In genomic region chr2:73852020-73852419, GRCh38 we compare ENCODE assay signal across 13 cellular contexts. TPM values are rescaled to one million over a fixed set of nuclear protein-coding genes. Genes with fewer than 3 reads are reported as not detected.
A peak's percentile ranks its signal among the peaks of the same experiment; 100 is the strongest.
DNase-seq lines count a peak whose midpoint lies in the region; ATAC-seq and TF ChIP-seq lines count a peak whose summit lies in the region.
"Had no signal": no experiment of that assay in that cellular context is flagged by ENCODE, and none has a peak within 500 bp of the region (broad histone marks: within the 10 kb centered on the region; RNA-seq: fewer than 3 reads in every experiment).

No MANE protein-coding gene starts in this region.

- peaks cover 58% of the 10 kb centered on the region for H3K36me3 Mint-ChIP-seq in activated CD4-positive, alpha-beta T cell treated with anti-CD3 and anti-CD28 coated beads for 36 hours (ENCODE audit: low read depth)
- H3K36me3 Mint-ChIP-seq in activated CD4-positive, alpha-beta T cell treated with anti-CD3 and anti-CD28 coated beads, Interleukin-2, amount 10 ng/mL, durations not matched to agents 7 days and 5 days (ENCODE audit: low read depth), result peaks cover 55% of the 10 kb centered on the region
- H3K36me3 Mint-ChIP-seq in activated T-helper 1 cell treated with anti-CD3 and anti-CD28 coated beads, Interleukin-12 subunit alpha, Interleukin-12 subunit beta, Interleukin-2, Interleukin-4 antibody, amounts not matched to agents 30 ng/mL and 10 ng/mL and 1 ng/mL, durations not matched to agents 14 hours and 24 hours and 36 hours (ENCODE audit: low read depth), result peaks cover 54% of the 10 kb centered on the region

- peaks cover 4% of the 10 kb centered on the region for H4K20me1 ChIP-seq in smooth muscle cell (ENCODE audit: low read depth)

- CTCF ChIA-PET in activated CD4-positive, alpha-beta T cell treated with anti-CD3 and anti-CD28 coated beads for 36 hours (lab: Charles Lee), result interaction anchor here (0.7 to 0.8 kb wide), 2 partner anchors 18 to 58 kb away, joined by 3 to 4 read pairs; no protein-coding TSS in a partner anchor
- CTCF ChIA-PET in activated CD4-positive, alpha-beta T cell treated with anti-CD3 and anti-CD28 coated beads, Interleukin-2, amount 10 ng/mL, durations not matched to agents 7 days and 5 days (lab: Charles Lee), result no interaction called here
- CTCF ChIA-PET in RWPE1 (lab: Yijun Ruan, JAX), result interaction anchor here (0.7 kb wide), 1 partner anchor 116 kb away, joined by 3 read pairs; no protein-coding TSS in a partner anchor

- ATAC-seq in activated CD4-positive, alpha-beta T cell treated with anti-CD3 and anti-CD28 coated beads for 36 hours, result peak; percentile 83
- ATAC-seq in aorta (ENCODE audit: low FRiP score), result no peak
- ATAC-seq: gastroesophageal sphincter, left ventricle myocardium superior had no signal

- no peak overlapping the region for H3K27ac Mint-ChIP-seq in activated CD4-positive, alpha-beta T cell treated with anti-CD3 and anti-CD28 coated beads for 36 hours
- H3K27ac Mint-ChIP-seq in activated CD4-positive, alpha-beta T cell treated with anti-CD3 and anti-CD28 coated beads, Interleukin-2, amount 10 ng/mL, durations not matched to agents 7 days and 5 days, result no peak overlapping the region
- H3K27ac Mint-ChIP-seq in activated T-helper 1 cell treated with anti-CD3 and anti-CD28 coated beads, Interleukin-12 subunit alpha, Interleukin-12 subunit beta, Interleukin-2, Interleukin-4 antibody, amounts not matched to agents 30 ng/mL and 10 ng/mL and 1 ng/mL, durations not matched to agents 14 hours and 24 hours and 36 hours, result no peak overlapping the region
- H3K27ac Mint-ChIP-seq: IgD-negative memory B cell had no signal

- H3K4me3 Mint-ChIP-seq in activated CD4-positive, alpha-beta T cell treated with anti-CD3 and anti-CD28 coated beads for 36 hours, result no peak overlapping the region
- no peak overlapping the region for H3K4me3 Mint-ChIP-seq in activated CD4-positive, alpha-beta T cell treated with anti-CD3 and anti-CD28 coated beads, Interleukin-2, amount 10 ng/mL, durations not matched to agents 7 days and 5 days
- no peak overlapping the region for H3K4me3 Mint-ChIP-seq in activated T-helper 1 cell treated with anti-CD3 and anti-CD28 coated beads, Interleukin-12 subunit alpha, Interleukin-12 subunit beta, Interleukin-2, Interleukin-4 antibody, amounts not matched to agents 30 ng/mL and 10 ng/mL and 1 ng/mL, durations not matched to agents 14 hours and 24 hours and 36 hours
- H3K4me3 Mint-ChIP-seq: IgD-negative memory B cell had no signal

- peaks cover 8% of the 10 kb centered on the region for H3K4me1 Mint-ChIP-seq in activated CD4-positive, alpha-beta T cell treated with anti-CD3 and anti-CD28 coated beads for 36 hours
- H3K4me1 Mint-ChIP-seq in activated CD4-positive, alpha-beta T cell treated with anti-CD3 and anti-CD28 coated beads, Interleukin-2, amount 10 ng/mL, durations not matched to agents 7 days and 5 days, result peaks cover 5% of the 10 kb centered on the region
- peaks cover 20% of the 10 kb centered on the region for H3K4me1 Mint-ChIP-seq in activated T-helper 1 cell treated with anti-CD3 and anti-CD28 coated beads, Interleukin-12 subunit alpha, Interleukin-12 subunit beta, Interleukin-2, Interleukin-4 antibody, amounts not matched to agents 30 ng/mL and 10 ng/mL and 1 ng/mL, durations not matched to agents 14 hours and 24 hours and 36 hours (ENCODE audit: low read depth)

- H3K9me3 ChIP-seq in smooth muscle cell (replicated peaks; ENCODE audit: low read depth), result no peaks in the 10 kb centered on the region
- no peaks in the 10 kb centered on the region for H3K9me3 ChIP-seq in aorta (ENCODE audit: control insufficient read depth, low read length)
- H3K9me3 ChIP-seq: gastroesophageal sphincter had no signal

- intact Hi-C loops in activated CD4-positive, alpha-beta T cell treated with anti-CD3 and anti-CD28 coated beads for 36 hours (cut with DNase I, micrococcal nuclease), result loop anchor here (2.0 to 10.0 kb wide), 2 partner anchors 75 to 133 kb away; partner anchors contain the start of genes DGUOK (in 1 of the 2) and TET3 (in 1 of the 2)
- intact Hi-C loops in aorta (cut with DNase I), result no loop called here
- intact Hi-C loops in activated T-helper 1 cell treated with anti-CD3 and anti-CD28 coated beads, Interleukin-12 subunit alpha, Interleukin-12 subunit beta, Interleukin-2, Interleukin-4 antibody, amounts not matched to agents 30 ng/mL and 10 ng/mL and 1 ng/mL, durations not matched to agents 14 hours and 24 hours and 36 hours (cut with micrococcal nuclease), result loop anchor here (1.0 kb wide), 1 partner anchor 21 kb away; no protein-coding TSS in a partner anchor

- H3F3A ChIP-seq in smooth muscle cell (ENCODE audit: low read depth), result peaks cover 3% of the 10 kb centered on the region

- no peaks in the 10 kb centered on the region for H3K27me3 Mint-ChIP-seq in activated CD4-positive, alpha-beta T cell treated with anti-CD3 and anti-CD28 coated beads for 36 hours
- no peaks in the 10 kb centered on the region for H3K27me3 Mint-ChIP-seq in activated CD4-positive, alpha-beta T cell treated with anti-CD3 and anti-CD28 coated beads, Interleukin-2, amount 10 ng/mL, durations not matched to agents 7 days and 5 days
- H3K27me3 Mint-ChIP-seq in activated T-helper 1 cell treated with anti-CD3 and anti-CD28 coated beads, Interleukin-12 subunit alpha, Interleukin-12 subunit beta, Interleukin-2, Interleukin-4 antibody, amounts not matched to agents 30 ng/mL and 10 ng/mL and 1 ng/mL, durations not matched to agents 14 hours and 24 hours and 36 hours (ENCODE audit: insufficient read depth), result no peaks in the 10 kb centered on the region
- H3K27me3 Mint-ChIP-seq: IgD-negative memory B cell had no signal

- H2AFZ ChIP-seq in smooth muscle cell (ENCODE audit: low read depth), result no peak overlapping the region

- no peak for DNase-seq in activated CD4-positive, alpha-beta T cell treated with anti-CD3 and anti-CD28 coated beads for 36 hours
- DNase-seq in activated CD4-positive, alpha-beta T cell treated with anti-CD3 and anti-CD28 coated beads, Interleukin-2, amount 10 ng/mL, durations not matched to agents 7 days and 5 days, result no peak
- DNase-seq in RWPE1 (ENCODE audit: low spot score), result peak; percentile 79
- DNase-seq in fibroblast of gingiva (ENCODE audit: low read depth), result peak; percentile 42
- no peak for DNase-seq in smooth muscle cell (lab: John Stamatoyannopoulos, UW; ENCODE audit: unreplicated experiment)
- DNase-seq in aorta, result no peak
- no peak for DNase-seq in activated T-helper 1 cell treated with anti-CD3 and anti-CD28 coated beads, Interleukin-12 subunit alpha, Interleukin-12 subunit beta, Interleukin-2, Interleukin-4 antibody, amounts not matched to agents 30 ng/mL and 10 ng/mL and 1 ng/mL, durations not matched to agents 14 hours and 24 hours and 36 hours (ENCODE audit: low spot score)
- no peak for DNase-seq in stimulated activated CD4-positive, alpha-beta T cell treated with anti-CD3 and anti-CD28 coated beads, Interleukin-15, amount 100 ng/mL, for 24 hours
- DNase-seq: activated T-cell treated with anti-CD3 and anti-CD28 coated beads, Interleukin-2, amount 50 U/mL, for 48 hours; left ventricle myocardium superior; stimulated activated naive CD4-positive, alpha-beta T cell treated with Interleukin-2 at 50 U/mL for 16 hours had no signal

- POLR2A ChIA-PET in activated CD4-positive, alpha-beta T cell treated with anti-CD3 and anti-CD28 coated beads for 36 hours (lab: Charles Lee), result no interaction called here
- POLR2A ChIA-PET in activated CD4-positive, alpha-beta T cell treated with anti-CD3 and anti-CD28 coated beads, Interleukin-2, amount 10 ng/mL, durations not matched to agents 7 days and 5 days (lab: Charles Lee), result no interaction called here
- POLR2A ChIA-PET in RWPE1 (lab: Yijun Ruan, JAX; ENCODE audit: low non-redundant PET), result no interaction called here

- TF ChIP-seq CTCF in RWPE1 (conservative IDR thresholded peaks at IDR 0.05; ENCODE audit: low read depth), result no peak
- TF ChIP-seq CTCF in smooth muscle cell (IDR thresholded peaks at IDR 0.05; ENCODE audit: borderline replicate concordance, insufficient read depth, poor library complexity, severe bottlenecking), result no peak

- peak overlapping the region; percentile 29 for H3K4me2 ChIP-seq in smooth muscle cell

- H3K27ac ChIP-seq in RWPE1, result peak overlapping the region; percentile 54
- H3K27ac ChIP-seq in smooth muscle cell (ENCODE audit: low read depth), result peak overlapping the region; percentile 60
- no peak overlapping the region for H3K27ac ChIP-seq in aorta (ENCODE audit: low read depth in 1 of 2, low read length in 2 of 2)

- H3K9me3 Mint-ChIP-seq in activated CD4-positive, alpha-beta T cell treated with anti-CD3 and anti-CD28 coated beads for 36 hours (ENCODE audit: low read depth), result no peaks in the 10 kb centered on the region
- H3K9me3 Mint-ChIP-seq in activated CD4-positive, alpha-beta T cell treated with anti-CD3 and anti-CD28 coated beads, Interleukin-2, amount 10 ng/mL, durations not matched to agents 7 days and 5 days, result peaks cover 3% of the 10 kb centered on the region
- no peaks in the 10 kb centered on the region for H3K9me3 Mint-ChIP-seq in activated T-helper 1 cell treated with anti-CD3 and anti-CD28 coated beads, Interleukin-12 subunit alpha, Interleukin-12 subunit beta, Interleukin-2, Interleukin-4 antibody, amounts not matched to agents 30 ng/mL and 10 ng/mL and 1 ng/mL, durations not matched to agents 14 hours and 24 hours and 36 hours

- no peak overlapping the region for H3K9ac ChIP-seq in smooth muscle cell (ENCODE audit: low read depth)

- no peaks in the 10 kb centered on the region for H3K4me1 ChIP-seq in smooth muscle cell (ENCODE audit: low read depth)
- H3K4me1 ChIP-seq in aorta (ENCODE audit: control insufficient read depth in 1 of 2, insufficient read depth in 2 of 2, low read length in 2 of 2), result no peaks in the 10 kb centered on the region

- H3K79me2 ChIP-seq in smooth muscle cell (ENCODE audit: low read depth), result no peaks in the 10 kb centered on the region

- no peaks in the 10 kb centered on the region for H3K27me3 ChIP-seq in smooth muscle cell (ENCODE audit: low read depth)
- no peaks in the 10 kb centered on the region for H3K27me3 ChIP-seq in aorta (ENCODE audit: control insufficient read depth in 1 of 2, insufficient read depth in 2 of 2, low read length in 1 of 2)
- H3K27me3 ChIP-seq: gastroesophageal sphincter had no signal

- H3K4me3 ChIP-seq in smooth muscle cell (no peak overlapping the region), aorta (ENCODE audit: low read length in 2 of 2) (no peak overlapping the region)
- H3K4me3 ChIP-seq: gastroesophageal sphincter had no signal

- H3K36me3 ChIP-seq in smooth muscle cell (ENCODE audit: low read depth), result peaks cover 5% of the 10 kb centered on the region
- H3K36me3 ChIP-seq in aorta (ENCODE audit: control insufficient read depth in 1 of 2, insufficient read depth in 2 of 2, low read length in 1 of 2), result peaks cover 7 to 21% of the 10 kb centered on the region in 2 donors

RNA-seq across cellular contexts. Expression of gene STAMBP, which starts 23.3 kb away (rescaled TPM):
- total RNA-seq in activated CD4-positive, alpha-beta T cell treated with anti-CD3 and anti-CD28 coated beads for 36 hours, result 100 to 1,000 TPM; 104 to 111 TPM
- 10 to 100 TPM; 37.2 to 38.4 TPM for total RNA-seq in activated CD4-positive, alpha-beta T cell treated with anti-CD3 and anti-CD28 coated beads, Interleukin-2, amount 10 ng/mL, durations not matched to agents 7 days and 5 days
- total RNA-seq in smooth muscle cell, result 36.3 and 61.1 TPM in 2 replicates
- polyA plus RNA-seq in smooth muscle cell, result 48.5 and 53.0 TPM in 2 replicates
- 10 to 100 TPM; 32.4 to 33.2 TPM for total RNA-seq in aorta
- polyA plus RNA-seq in aorta, result 10 to 100 TPM; 32.3 to 43.5 TPM
- total RNA-seq in activated T-helper 1 cell treated with anti-CD3 and anti-CD28 coated beads, Interleukin-12 subunit alpha, Interleukin-12 subunit beta, Interleukin-2, Interleukin-4 antibody, amounts not matched to agents 30 ng/mL and 10 ng/mL and 1 ng/mL, durations not matched to agents 14 hours and 24 hours and 36 hours, result 50.8 and 56.0 TPM in 2 replicates

RNA-seq across cellular contexts. Expression of gene ACTG2, which starts 40.8 kb away (rescaled TPM):
- total RNA-seq in activated CD4-positive, alpha-beta T cell treated with anti-CD3 and anti-CD28 coated beads for 36 hours, result under 1 TPM in 1 of 2 experiments, not detected in 1; 0.14 TPM
- not detected for total RNA-seq in activated CD4-positive, alpha-beta T cell treated with anti-CD3 and anti-CD28 coated beads, Interleukin-2, amount 10 ng/mL, durations not matched to agents 7 days and 5 days
- total RNA-seq in smooth muscle cell (201 and 323 TPM in 2 replicates), aorta (1,000 to 10,000 TPM in 1 of 2 donors, 100 to 1,000 TPM in 1; 416 to 1,843 TPM)
- polyA plus RNA-seq in smooth muscle cell (796 and 874 TPM in 2 replicates), aorta (100 to 1,000 TPM; 119 to 301 TPM)
- total RNA-seq in activated T-helper 1 cell treated with anti-CD3 and anti-CD28 coated beads, Interleukin-12 subunit alpha, Interleukin-12 subunit beta, Interleukin-2, Interleukin-4 antibody, amounts not matched to agents 30 ng/mL and 10 ng/mL and 1 ng/mL, durations not matched to agents 14 hours and 24 hours and 36 hours, result 0.22 and 0.26 TPM in 2 replicates
- polyA plus RNA-seq: IgD-negative memory B cell had no signal

Comparison
In these comparisons a context has a peak if more than half of its experiments do, and no peak if none do; other contexts are left out.
1. DNase-seq: peak in RWPE1 (single experiment) and fibroblast of gingiva (single experiment); none in activated CD4-positive, alpha-beta T cell treated with anti-CD3 and anti-CD28 coated beads for 36 hours (single experiment), activated CD4-positive, alpha-beta T cell treated with anti-CD3 and anti-CD28 coated beads, Interleukin-2, amount 10 ng/mL, durations not matched to agents 7 days and 5 days (single experiment), smooth muscle cell (single experiment), aorta (0 of 2), activated T-helper 1 cell treated with anti-CD3 and anti-CD28 coated beads, Interleukin-12 subunit alpha, Interleukin-12 subunit beta, Interleukin-2, Interleukin-4 antibody, amounts not matched to agents 30 ng/mL and 10 ng/mL and 1 ng/mL, durations not matched to agents 14 hours and 24 hours and 36 hours (single experiment) and stimulated activated CD4-positive, alpha-beta T cell treated with anti-CD3 and anti-CD28 coated beads, Interleukin-15, amount 100 ng/mL, for 24 hours (single experiment).
2. H3K27ac ChIP-seq: peak in RWPE1 (single experiment) and smooth muscle cell (single experiment); none in aorta (0 of 2).
3. RNA of gene ACTG2, which starts 40.8 kb away (total RNA-seq): 416 to 1,843 TPM in aorta and 201 to 323 TPM in smooth muscle cell; 0.22 to 0.26 TPM in activated T-helper 1 cell treated with anti-CD3 and anti-CD28 coated beads, Interleukin-12 subunit alpha, Interleukin-12 subunit beta, Interleukin-2, Interleukin-4 antibody, amounts not matched to agents 30 ng/mL and 10 ng/mL and 1 ng/mL, durations not matched to agents 14 hours and 24 hours and 36 hours, not detected in activated CD4-positive, alpha-beta T cell treated with anti-CD3 and anti-CD28 coated beads, Interleukin-2, amount 10 ng/mL, durations not matched to agents 7 days and 5 days and 0.14 TPM in activated CD4-positive, alpha-beta T cell treated with anti-CD3 and anti-CD28 coated beads for 36 hours; every median in the first group is over 100 times any median in the second.
4. intact Hi-C loops: an anchor here in activated CD4-positive, alpha-beta T cell treated with anti-CD3 and anti-CD28 coated beads for 36 hours (2.0 to 10.0 kb wide) and activated T-helper 1 cell treated with anti-CD3 and anti-CD28 coated beads, Interleukin-12 subunit alpha, Interleukin-12 subunit beta, Interleukin-2, Interleukin-4 antibody, amounts not matched to agents 30 ng/mL and 10 ng/mL and 1 ng/mL, durations not matched to agents 14 hours and 24 hours and 36 hours (1.0 kb wide); none called in aorta.